ENCODE assay signal across 8 cellular contexts in genomic region chr19:4970558-4971423, GRCh38.
DNase-seq lines count a peak whose midpoint lies in the region; ATAC-seq and TF ChIP-seq lines count a peak whose summit lies in the region.

No MANE protein-coding gene starts in this region.

- DNase-seq in ELR (ENCODE audit: low read depth) (peak; percentile 53), NCI-H345 (lab: John Stamatoyannopoulos, UW) (peak; percentile 31), coronary artery (ENCODE audit: low spot score) (peak; percentile 72)

- TF ChIP-seq CTCF in coronary artery (IDR thresholded peaks at IDR 0.05), result no peak

- H3K36me3 ChIP-seq in muscle layer of colon (ENCODE audit: insufficient read depth, low read length), result no peaks in the 10 kb centered on the region

- no peaks in the 10 kb centered on the region for H3K27me3 ChIP-seq in muscle layer of colon (ENCODE audit: control insufficient read depth in 1 of 2, insufficient read depth in 2 of 2, low read length in 2 of 2)

- peaks cover 36% of the 10 kb centered on the region for H3K4me1 ChIP-seq in muscle layer of colon (ENCODE audit: insufficient read depth, low read length)

- H3K27ac ChIP-seq in coronary artery (peak overlapping the region in 1 of 2 donors; percentile 91), muscle layer of colon (ENCODE audit: low read depth, low read length) (peak overlapping the region; percentile 71)

- H3K9ac ChIP-seq in muscle layer of colon (ENCODE audit: low read length), result peak overlapping the region; percentile 40

- no peaks in the 10 kb centered on the region for H3K9me3 ChIP-seq in muscle layer of colon (ENCODE audit: low read length)

- ATAC-seq in GM21576 (IDR thresholded peaks at IDR 0.05; ENCODE audit: unreplicated experiment) (no peak), GM18502 (IDR thresholded peaks at IDR 0.05; ENCODE audit: poor library complexity, unreplicated experiment) (no peak), HG03039 (IDR thresholded peaks at IDR 0.05; ENCODE audit: unreplicated experiment) (no peak), GM21367 (IDR thresholded peaks at IDR 0.05; ENCODE audit: unreplicated experiment) (no peak)

- peak overlapping the region; percentile 90 for H3K4me3 ChIP-seq in coronary artery
- H3K4me3 ChIP-seq in muscle layer of colon (ENCODE audit: low read depth in 1 of 2, low read length in 2 of 2), result peak overlapping the region in 1 of 2 donors; percentile 57
